8 cellular contexts compared by ENCODE assay signal in genomic region chr10:97498076-97498840, GRCh38. TPM values are rescaled to one million over a fixed set of nuclear protein-coding genes. Genes with fewer than 3 reads are reported as not detected.
A peak's percentile ranks its signal among the peaks of the same experiment; 100 is the strongest.
DNase-seq lines count a peak whose midpoint lies in the region; ATAC-seq lines count a peak whose summit lies in the region.

TSS of gene MMS19 (minus strand) at chr10:97498422. CDS start at chr10:97498384, 38 bp downstream.

- peak within 1 kb of the TSS; percentile 53 for H3K4me3 ChIP-seq in right cardiac atrium (ENCODE audit: low read length)
- H3K4me3 ChIP-seq in rectal smooth muscle tissue (ENCODE audit: low read length), result peak within 1 kb of the TSS; percentile 100
- peak within 1 kb of the TSS; percentile 65 to 73 for H3K4me3 ChIP-seq in aorta (ENCODE audit: low read length in 2 of 2)

- intact Hi-C loops in T-helper 2 cell treated with Interferon-gamma antibody and Interleukin-4, amounts not matched to agents 100 ng/mL and 5 ng/mL, for 36 hours (cut with micrococcal nuclease), result loop anchor here (1.0 to 5.0 kb wide), 13 partner anchors 35 to 351 kb away; partner anchors contain the start of genes ARHGAP19, AVPI1, EXOSC1 and FRAT1
- intact Hi-C loops in right cardiac atrium (cut with DNase I), result no loop called here
- intact Hi-C loops in aorta (cut with DNase I), result loop anchor here (2.0 to 10.0 kb wide), 4 partner anchors 43 to 161 kb away; partner anchors contain the start of genes EXOSC1 (in 1 of the 2) and ZDHHC16 (in 1 of the 2)

- H3K36me3 ChIP-seq in rectal smooth muscle tissue (ENCODE audit: control insufficient read depth, insufficient read depth, low read length), result no peaks in the 10 kb centered on the region
- H3K36me3 ChIP-seq in aorta (ENCODE audit: control insufficient read depth in 1 of 2, insufficient read depth in 2 of 2, low read length in 1 of 2), result no peaks in the 10 kb centered on the region

- H3K27ac ChIP-seq in right cardiac atrium (ENCODE audit: low read length) (peak within 1 kb of the TSS; percentile 94), rectal smooth muscle tissue (ENCODE audit: low read depth, low read length) (peak within 1 kb of the TSS; percentile 93), aorta (ENCODE audit: low read depth in 1 of 2, low read length in 2 of 2) (peak within 1 kb of the TSS; percentile 36 to 85)

- H3K9me3 ChIP-seq in right cardiac atrium (ENCODE audit: control insufficient read depth, low read length) (no peaks in the 10 kb centered on the region), aorta (ENCODE audit: control insufficient read depth, low read length) (no peaks in the 10 kb centered on the region)

- H3K27me3 ChIP-seq in right cardiac atrium (ENCODE audit: control insufficient read depth, insufficient read depth) (no peaks in the 10 kb centered on the region), rectal smooth muscle tissue (ENCODE audit: control insufficient read depth, insufficient read depth, low read length) (peaks cover 4% of the 10 kb centered on the region), aorta (ENCODE audit: control insufficient read depth in 1 of 2, insufficient read depth in 2 of 2, low read length in 1 of 2) (no peaks in the 10 kb centered on the region)

- H3K4me1 ChIP-seq in right cardiac atrium (ENCODE audit: control insufficient read depth, insufficient read depth, low read length), result peaks cover 17% of the 10 kb centered on the region
- peaks cover 15% of the 10 kb centered on the region for H3K4me1 ChIP-seq in rectal smooth muscle tissue (ENCODE audit: control insufficient read depth, insufficient read depth, low read length)
- H3K4me1 ChIP-seq in aorta (ENCODE audit: control insufficient read depth in 1 of 2, insufficient read depth in 2 of 2, low read length in 2 of 2), result peaks cover under 1 to 7% of the 10 kb centered on the region in 2 donors

- peak; percentile 50 for ATAC-seq in GM18499 (IDR thresholded peaks at IDR 0.05; ENCODE audit: insufficient read depth, unreplicated experiment)
- peak; percentile 92 for ATAC-seq in HG02943 (IDR thresholded peaks at IDR 0.05; ENCODE audit: low read depth, unreplicated experiment)
- peak; percentile 96 to 97 for ATAC-seq in right cardiac atrium
- ATAC-seq in aorta (ENCODE audit: low FRiP score), result peak; percentile 98

- DNase-seq in NCI-H187 treated with DMSO at 0.1 percent for 48 hours (lab: John Stamatoyannopoulos, UW), result peak; percentile 53
- peak; percentile 93 to 100 (median 99) for DNase-seq in anterior cingulate cortex (lab: John Stamatoyannopoulos, UW)
- peak; percentile 100 for DNase-seq in right cardiac atrium
- DNase-seq in aorta, result peak; percentile 100

- peak within 1 kb of the TSS; percentile 80 for H3K9ac ChIP-seq in rectal smooth muscle tissue (ENCODE audit: low read length)

- under 1% methylated on average over 66 of the region's 73 CpGs for WGBS in right cardiac atrium
- 1% methylated on average over 61 to 73 of the region's 73 CpGs for WGBS in aorta, 2 donors

RNA-seq across cellular contexts. Expression of gene MMS19, which starts in this region (rescaled TPM):
- 70.2 and 73.2 TPM in 2 replicates for total RNA-seq in T-helper 2 cell treated with Interferon-gamma antibody and Interleukin-4, amounts not matched to agents 100 ng/mL and 5 ng/mL, for 36 hours
- total RNA-seq in right cardiac atrium, result 10 to 100 TPM; 32.8 to 40.0 (median 36.8) TPM
- polyA plus RNA-seq in right cardiac atrium, result 33.7 TPM
- 10 to 100 TPM; 34.3 to 63.8 TPM for total RNA-seq in aorta
- 10 to 100 TPM; 16.2 to 73.4 TPM for polyA plus RNA-seq in aorta

Comparison
In these comparisons a context has a peak if more than half of its experiments do, and no peak if none do; other contexts are left out.
1. Peak in every context shown above with its lines: DNase-seq, ATAC-seq, H3K4me3 ChIP-seq and H3K27ac ChIP-seq.
2. intact Hi-C loops: an anchor here in T-helper 2 cell treated with Interferon-gamma antibody and Interleukin-4, amounts not matched to agents 100 ng/mL and 5 ng/mL, for 36 hours (1.0 to 5.0 kb wide) and aorta (2.0 to 10.0 kb wide); none called in right cardiac atrium.